Comparison of ENCODE assay signal across 8 cellular contexts in genomic region chr2:120251863-120252206, GRCh38. TPM values are rescaled to one million over a fixed set of nuclear protein-coding genes. Genes with fewer than 3 reads are reported as not detected.
DNase-seq lines count a peak whose midpoint lies in the region; ATAC-seq and TF ChIP-seq lines count a peak whose summit lies in the region.

No MANE protein-coding gene starts in this region.

- no peak for TF ChIP-seq CTCF in Panc1 (IDR thresholded peaks at IDR 0.05)

- no peak overlapping the region for H3K14ac ChIP-seq in trophoblast cell (ENCODE audit: low read length)

- no peak for ATAC-seq in Panc1

- H3K36me3 ChIP-seq in Panc1 (ENCODE audit: control insufficient read depth, insufficient read depth, low read length) (no peaks in the 10 kb centered on the region; the same call in none of the 2 replicates), esophagus (ENCODE audit: control insufficient read depth in 2 of 2, insufficient read depth in 2 of 2, low read length in 1 of 2) (no peaks in the 10 kb centered on the region), trophoblast cell (ENCODE audit: control insufficient read depth in 1 of 2, insufficient read depth in 2 of 2, low read length in 2 of 2) (no peaks in the 10 kb centered on the region)

- H3K27ac ChIP-seq in Panc1 (ENCODE audit: low read length) (peak overlapping the region; percentile 63), esophagus (ENCODE audit: low read depth in 2 of 2, low read length in 1 of 2) (peak overlapping the region in 1 of 2 donors; percentile 84), trophoblast cell (ENCODE audit: low read depth, low read length) (peak overlapping the region; percentile 23)

- H2AFZ ChIP-seq in trophoblast cell (ENCODE audit: insufficient read depth, low read length, poor library complexity): no peak overlapping the region

- no peak overlapping the region for H4K91ac ChIP-seq in trophoblast cell (ENCODE audit: low read depth, low read length)

- no peaks in the 10 kb centered on the region; the same call in 1 of the 2 replicates for H3K9me3 ChIP-seq in Panc1 (ENCODE audit: control insufficient read depth, insufficient read depth, low read depth, low read length)
- no peaks in the 10 kb centered on the region for H3K9me3 ChIP-seq in esophagus (ENCODE audit: control insufficient read depth in 2 of 2, insufficient read depth in 1 of 2, low read depth in 1 of 2, low read length in 1 of 2)
- H3K9me3 ChIP-seq in trophoblast cell (ENCODE audit: insufficient read depth, low read depth, low read length): peaks cover 1% of the 10 kb centered on the region

- no peak overlapping the region for H2AK5ac ChIP-seq in trophoblast cell (ENCODE audit: low read length)

- POLR2A ChIA-PET in Panc1 (lab: Charles Lee): no interaction called here

- H3K4me3 ChIP-seq in Panc1 (ENCODE audit: low read depth in 2 of 2, low read length in 2 of 2) (peak overlapping the region; percentile 94 to 96), esophagus (ENCODE audit: low read depth in 1 of 2, low read length in 2 of 2) (peak overlapping the region; percentile 73 to 75), trophoblast cell (ENCODE audit: low read depth, low read length) (peak overlapping the region; percentile 69)

- intact Hi-C loops in Panc1 (cut with micrococcal nuclease; ENCODE audit: unreplicated experiment): no loop called here

- no peak overlapping the region for H3K9ac ChIP-seq in trophoblast cell (ENCODE audit: low read length)

- peak overlapping the region; percentile 72 for H3K4me2 ChIP-seq in trophoblast cell (ENCODE audit: low read length)

- BruUV-seq in Panc1 (replicated peaks; lab: Mats Ljungman, UMichigan): no TSS peak

- no peak overlapping the region for H4K12ac ChIP-seq in trophoblast cell (ENCODE audit: low read depth, low read length)

- H3K4me1 ChIP-seq in Panc1 (ENCODE audit: control insufficient read depth, insufficient read depth, low read length) (peaks cover 20% of the 10 kb centered on the region), esophagus (ENCODE audit: control insufficient read depth in 2 of 2, insufficient read depth in 2 of 2, low read length in 1 of 2) (peaks cover 3 to 5% of the 10 kb centered on the region in 2 donors), trophoblast cell (ENCODE audit: control insufficient read depth in 1 of 2, insufficient read depth in 2 of 2, low read length in 2 of 2) (peaks cover 11 to 13% of the 10 kb centered on the region in 2 experiments)

- no peak overlapping the region for H4K8ac ChIP-seq in trophoblast cell (ENCODE audit: low read depth, low read length)

- H2BK120ac ChIP-seq in trophoblast cell (ENCODE audit: insufficient read depth, low read length, poor library complexity): no peak overlapping the region

- DNase-seq in G401 (ENCODE audit: low spot score): peak; percentile 35
- no peak for DNase-seq in Panc1 (ENCODE audit: low read depth, low spot score)
- peak in 1 of 2 donors; percentile 34 for DNase-seq in trophoblast cell
- DNase-seq in activated gamma-delta T cell (lab: John Stamatoyannopoulos, UW): no peak
- no peak for DNase-seq in Kasumi-1 (lab: John Stamatoyannopoulos, UW)
- DNase-seq in 8988T: no peak
- DNase-seq in NCI-H1436 treated with DMSO at 0.1 percent for 48 hours (lab: John Stamatoyannopoulos, UW): no peak

- H3K79me2 ChIP-seq in trophoblast cell (ENCODE audit: control insufficient read depth, insufficient read depth, low read length, poor library complexity): peaks cover 5% of the 10 kb centered on the region

- CTCF ChIA-PET in Panc1 (lab: Charles Lee): interaction anchor here (1.3 kb wide), 1 partner anchor 61 kb away, joined by 5 read pairs; no protein-coding TSS in a partner anchor

- H2BK12ac ChIP-seq in trophoblast cell (ENCODE audit: low read length): no peak overlapping the region

- H3K18ac ChIP-seq in trophoblast cell (ENCODE audit: low read length): no peak overlapping the region

- H3K27me3 ChIP-seq in Panc1 (ENCODE audit: control insufficient read depth, insufficient read depth, low read length) (no peaks in the 10 kb centered on the region), esophagus (ENCODE audit: control insufficient read depth in 1 of 2, insufficient read depth in 2 of 2, low read length in 2 of 2) (no peaks in the 10 kb centered on the region), trophoblast cell (ENCODE audit: insufficient read depth, low read length) (peaks cover 4% of the 10 kb centered on the region)

- no peak overlapping the region for H2BK5ac ChIP-seq in trophoblast cell (ENCODE audit: low read depth, low read length, poor library complexity)

- WGBS in esophagus, 2 donors: 27 to 31% methylated on average over 6 of the region's 6 CpGs
- no CpG with 5 or more reads among the region's 6 CpGs for WGBS in trophoblast cell (ENCODE audit: extremely low coverage, insufficient coverage, insufficient read length)

- H3K4ac ChIP-seq in trophoblast cell (ENCODE audit: low read depth, low read length): no peak overlapping the region

- H3K79me1 ChIP-seq in trophoblast cell (ENCODE audit: low read length): peaks cover 10% of the 10 kb centered on the region

- in situ Hi-C loops in G401 (cut with HindIII; ENCODE audit: low sequenced_read_pairs) (no loop called here), Panc1 (cut with HindIII; ENCODE audit: low pct_unique_long_range_greater_than_20kb, low sequenced_read_pairs) (no loop called here)

- no peak overlapping the region for H3K23ac ChIP-seq in trophoblast cell (ENCODE audit: low read length)

RNA-seq across cellular contexts. Expression of gene RALB, which starts 0.8 kb away (rescaled TPM):
- 61.3 and 71.8 TPM in 2 replicates for total RNA-seq in G401 (2014; rRNA removed; shearing (Covaris generic))
- total RNA-seq in Panc1 (2021; ENCODE audit: unreplicated experiment): 47.8 TPM
- 68.5 TPM for polyA plus RNA-seq in Panc1 (2012; ENCODE audit: insufficient read length)
- polyA plus RNA-seq in esophagus: 10 to 100 TPM; 37.1 to 62.4 TPM
- polyA plus RNA-seq in trophoblast cell (2013): 61.1 and 61.5 TPM in 2 replicates

RNA-seq across cellular contexts. Expression of gene TMEM185B, which starts 28.6 kb away (rescaled TPM):
- total RNA-seq in G401 (2014; rRNA removed; shearing (Covaris generic)): 24.2 and 26.1 TPM in 2 replicates
- total RNA-seq in Panc1 (2021; ENCODE audit: unreplicated experiment): 54.6 TPM
- polyA plus RNA-seq in Panc1 (2012; ENCODE audit: insufficient read length): 50.8 TPM
- polyA plus RNA-seq in esophagus: 1 to 10 TPM; 3.6 to 8.8 TPM
- 10.6 and 10.8 TPM in 2 replicates for polyA plus RNA-seq in trophoblast cell (2013)
